ENCODE assay signal across 9 cellular contexts in genomic region chr7:105782391-105783063, GRCh38.
DNase-seq lines count a peak whose midpoint lies in the region; ATAC-seq, FAIRE-seq and TF ChIP-seq lines count a peak whose summit lies in the region.
"Had no signal": no experiment of that assay in that cellular context is flagged by ENCODE, and none has a peak within 500 bp of the region (broad histone marks: within the 10 kb centered on the region; RNA-seq: fewer than 3 reads in every experiment).

No MANE protein-coding gene starts in this region.

- CTCF ChIA-PET in endothelial cell of umbilical vein (lab: Charles Lee): interaction anchor here (1.0 to 1.8 kb wide), 3 partner anchors 12 to 17 kb away, joined by 3 to 11 read pairs (median 5); no protein-coding TSS in a partner anchor

- FAIRE-seq in endothelial cell of umbilical vein (lab: Jason Lieb, UNC): peak; percentile 78

- 86 to 87% methylated on average over 9 to 10 of the region's 10 CpGs for WGBS in thyroid gland, 2 donors

- ATAC-seq in RWPE2 (ENCODE audit: low read depth) (peak; percentile 80), GM19467 (IDR thresholded peaks at IDR 0.05; ENCODE audit: unreplicated experiment) (no peak), HG03354 (IDR thresholded peaks at IDR 0.05; ENCODE audit: poor library complexity, severe bottlenecking, unreplicated experiment) (no peak)

- H3K9me3 ChIP-seq in RWPE2 (ENCODE audit: severe bottlenecking) (no peaks in the 10 kb centered on the region), endothelial cell of umbilical vein (replicated peaks; ENCODE audit: control insufficient read depth, insufficient read depth, low read length) (no peaks in the 10 kb centered on the region), thyroid gland (no peaks in the 10 kb centered on the region)

- dilution Hi-C loops in endothelial cell of umbilical vein (cut with MboI; ENCODE audit: extremely low pct_ligation_motif_present, low sequenced_read_pairs): no loop called here

- H2AFZ ChIP-seq in endothelial cell of umbilical vein (ENCODE audit: low read depth, low read length): no peak overlapping the region
- H2AFZ ChIP-seq: hepatocyte had no signal

- H3K4me3 ChIP-seq in RWPE2 (ENCODE audit: severe bottlenecking): no peak overlapping the region
- H3K4me3 ChIP-seq in endothelial cell of umbilical vein (replicated peaks in 1 of 3; ENCODE audit: insufficient read depth in 1 of 3, low read depth in 1 of 3, low read length in 3 of 3): no peak overlapping the region
- H3K4me3 ChIP-seq in thyroid gland (replicated peaks in 1 of 3): no peak overlapping the region
- H3K4me3 ChIP-seq: hepatocyte had no signal

- H3K9me1 ChIP-seq in endothelial cell of umbilical vein (replicated peaks; ENCODE audit: control insufficient read depth, extremely low read depth, insufficient read depth, low read length): no peaks in the 10 kb centered on the region

- H3K27ac ChIP-seq in RWPE2 (ENCODE audit: poor library complexity, severe bottlenecking): no peak overlapping the region
- H3K27ac ChIP-seq in endothelial cell of umbilical vein (ENCODE audit: insufficient read depth, low read depth, low read length): no peak overlapping the region
- H3K27ac ChIP-seq in thyroid gland: no peak overlapping the region
- H3K27ac ChIP-seq: hepatocyte had no signal

- H3K27me3 ChIP-seq in RWPE2 (ENCODE audit: insufficient read depth, poor library complexity, severe bottlenecking): no peaks in the 10 kb centered on the region
- H3K27me3 ChIP-seq in endothelial cell of umbilical vein (ENCODE audit: control insufficient read depth in 2 of 2, insufficient read depth in 2 of 2, low read length in 2 of 2): no peaks in the 10 kb centered on the region
- no peaks in the 10 kb centered on the region for H3K27me3 ChIP-seq in thyroid gland
- H3K27me3 ChIP-seq: hepatocyte had no signal

- H3K36me3 ChIP-seq in RWPE2 (ENCODE audit: low read depth) (no peaks in the 10 kb centered on the region), endothelial cell of umbilical vein (ENCODE audit: control insufficient read depth in 2 of 2, extremely low read depth in 1 of 2, insufficient read depth in 2 of 2, low read length in 2 of 2) (no peaks in the 10 kb centered on the region), thyroid gland (no peaks in the 10 kb centered on the region)

- peak overlapping the region; percentile 2 for H3K4me2 ChIP-seq in endothelial cell of umbilical vein (ENCODE audit: insufficient read depth, low read length)
- H3K4me2 ChIP-seq: hepatocyte had no signal

- no peak overlapping the region for H3K9ac ChIP-seq in endothelial cell of umbilical vein (replicated peaks; ENCODE audit: extremely low read depth, insufficient read depth, low read length)

- no peaks in the 10 kb centered on the region for H4K20me1 ChIP-seq in endothelial cell of umbilical vein (replicated peaks; ENCODE audit: control insufficient read depth, extremely low read depth, insufficient read depth, low read length)

- TF ChIP-seq POLR2A in endothelial cell of umbilical vein (IDR thresholded peaks at IDR 0.05; ENCODE audit: low read depth, low read length): no peak
- TF ChIP-seq POLR2A in thyroid gland (IDR thresholded peaks at IDR 0.05): no peak

- no TSS peak for BruUV-seq in endothelial cell of umbilical vein (replicated peaks; lab: Mats Ljungman, UMichigan)

- TF ChIP-seq CTCF in RWPE2 (IDR thresholded peaks at IDR 0.05; ENCODE audit: poor library complexity, severe bottlenecking) (no peak), endothelial cell of umbilical vein (IDR thresholded peaks at IDR 0.05; ENCODE audit: extremely low read depth in 1 of 2, insufficient read depth in 1 of 2, low read depth in 1 of 2, low read length in 2 of 2) (no peak), thyroid gland (IDR thresholded peaks at IDR 0.05) (no peak)

- intact Hi-C loops in endothelial cell of umbilical vein (cut with micrococcal nuclease) (no loop called here), thyroid gland (cut with DNase I) (no loop called here)

- H3K4me1 ChIP-seq in RWPE2 (ENCODE audit: insufficient read depth, poor library complexity, severe bottlenecking) (peaks cover 14% of the 10 kb centered on the region), endothelial cell of umbilical vein (ENCODE audit: control insufficient read depth, extremely low read depth, insufficient read depth, low read length) (peaks cover 12% of the 10 kb centered on the region), thyroid gland (no peaks in the 10 kb centered on the region)

- H3K79me2 ChIP-seq in endothelial cell of umbilical vein (ENCODE audit: control insufficient read depth, insufficient read depth, low read length): no peaks in the 10 kb centered on the region
- H3K79me2 ChIP-seq: hepatocyte had no signal

- POLR2A ChIA-PET in endothelial cell of umbilical vein (lab: Charles Lee): no interaction called here

- DNase-seq in GM03348 (ENCODE audit: low spot score) (peak; percentile 83), RWPE2 (ENCODE audit: low spot score) (no peak), endothelial cell of umbilical vein (ENCODE audit: low read depth, low spot score) (peak; percentile 62), NCI-H1930 (lab: John Stamatoyannopoulos, UW) (no peak), thyroid gland (no peak)
- peak; percentile 53 for DNase-seq in stimulated activated CD4-positive, alpha-beta T cell treated with anti-CD3 and anti-CD28 coated beads, Interleukin-1b, Interleukin-23, amount 100 ng/mL, for 48 hours

TF ChIP-seq in endothelial cell of umbilical vein, 7 proteins besides CTCF, POLR2A, EP300 and RAD21:
- no peak for TF ChIP-seq JUN (IDR thresholded peaks at IDR 0.05; ENCODE audit: borderline replicate concordance, insufficient read depth, insufficient read length, low read depth)
- no peak for TF ChIP-seq MYC (IDR thresholded peaks at IDR 0.05; ENCODE audit: low read depth, low read length)
- no peak for TF ChIP-seq MAX (IDR thresholded peaks at IDR 0.05; ENCODE audit: insufficient read depth, insufficient read length)
- peak; percentile 70 for TF ChIP-seq FOS (IDR thresholded peaks at IDR 0.05; ENCODE audit: borderline replicate concordance, insufficient read depth, low read length)
- TF ChIP-seq EZH2 (IDR thresholded peaks at IDR 0.05; ENCODE audit: borderline replicate concordance, low read depth, low read length, severe bottlenecking): no peak
TF ChIP-seq in endothelial cell of umbilical vein: peak in this region for 1.

Comparison
In these comparisons a context has a peak if more than half of its experiments do, and no peak if none do; other contexts are left out.
1. DNase-seq: peak in GM03348 (single experiment), endothelial cell of umbilical vein (single experiment) and stimulated activated CD4-positive, alpha-beta T cell treated with anti-CD3 and anti-CD28 coated beads, Interleukin-1b, Interleukin-23, amount 100 ng/mL, for 48 hours (single experiment); none in RWPE2 (single experiment), NCI-H1930 (0 of 2) and thyroid gland (0 of 2).